20 cellular contexts compared by ENCODE assay signal in genomic region chr1:162733336-162733590, GRCh38. TPM values are rescaled to one million over a fixed set of nuclear protein-coding genes. Genes with fewer than 3 reads are reported as not detected.
DNase-seq lines count a peak whose midpoint lies in the region; ATAC-seq and TF ChIP-seq lines count a peak whose summit lies in the region.
"Had no signal": no experiment of that assay in that cellular context is flagged by ENCODE, and none has a peak within 500 bp of the region (broad histone marks: within the 10 kb centered on the region; RNA-seq: fewer than 3 reads in every experiment).

No MANE protein-coding gene starts in this region.

- H3K27ac Mint-ChIP-seq in osteocyte (ENCODE audit: unreplicated experiment): peak overlapping the region; percentile 71
- no peak overlapping the region for H3K27ac Mint-ChIP-seq in activated T-cell treated with anti-CD3 and anti-CD28 coated beads, Interleukin-2, amount 50 U/mL, for 72 hours
- H3K27ac Mint-ChIP-seq: B cell; T-helper 1 cell treated with Interleukin-12 subunit alpha and Interleukin-12 subunit beta and Interleukin-4 antibody, amounts not matched to agents 30 μg/mL and 1 μg/mL, for 36 hours had no signal

- ATAC-seq in gastroesophageal sphincter (no peak), upper lobe of right lung (no peak), GM21423 (IDR thresholded peaks at IDR 0.05; ENCODE audit: unreplicated experiment) (no peak), GM18861 (IDR thresholded peaks at IDR 0.05; ENCODE audit: unreplicated experiment) (no peak)
- ATAC-seq in activated T-cell treated with anti-CD3 and anti-CD28 coated beads, Interleukin-2, amount 50 U/mL, for 72 hours (replicated peaks in 1 of 2): no peak

- no peak overlapping the region for H3K4me3 ChIP-seq in gastroesophageal sphincter
- no peak overlapping the region for H3K4me3 ChIP-seq in upper lobe of right lung
- H3K4me3 ChIP-seq: gastrocnemius medialis, mucosa of descending colon had no signal

- DNase-seq in osteocyte (ENCODE audit: extremely low spot score, unreplicated experiment) (no peak), upper lobe of right lung (no peak)
- no peak for DNase-seq in activated T-cell treated with anti-CD3 and anti-CD28 coated beads, Interleukin-2, amount 50 U/mL, for 72 hours
- DNase-seq: activated CD4-positive, alpha-beta T cell treated with anti-CD3 and anti-CD28 coated beads, Interleukin-2, amount 50 U/mL, for 1 hour; activated CD8-positive, alpha-beta memory T cell treated with anti-CD3 and anti-CD28 coated beads, Interleukin-2, amount 50 U/mL, for 48 hours; activated effector memory CD4-positive, alpha-beta T cell treated with Interleukin-2 at 50 U/mL for 16 hours; Caco-2; gastrocnemius medialis; HCEC 1CT; KBM-7; NCI-H1694 treated with DMSO at 0.1 percent for 48 hours; NCI-H774; OCI-M1 had no signal

- intact Hi-C loops in upper lobe of right lung (cut with DNase I): no loop called here

- H3K36me3 ChIP-seq in gastroesophageal sphincter (no peaks in the 10 kb centered on the region), upper lobe of right lung (no peaks in the 10 kb centered on the region)
- H3K36me3 ChIP-seq: gastrocnemius medialis had no signal

- TF ChIP-seq POLR2A in gastroesophageal sphincter (IDR thresholded peaks at IDR 0.05): no peak

- TF ChIP-seq EP300 in gastroesophageal sphincter (IDR thresholded peaks at IDR 0.05): no peak

- H3K9me3 Mint-ChIP-seq in osteocyte (ENCODE audit: unreplicated experiment): no peaks in the 10 kb centered on the region
- no peaks in the 10 kb centered on the region for H3K9me3 Mint-ChIP-seq in activated T-cell treated with anti-CD3 and anti-CD28 coated beads, Interleukin-2, amount 50 U/mL, for 72 hours
- H3K9me3 Mint-ChIP-seq: T-helper 1 cell treated with Interleukin-12 subunit alpha and Interleukin-12 subunit beta and Interleukin-4 antibody, amounts not matched to agents 30 μg/mL and 1 μg/mL, for 36 hours had no signal

- H3K27me3 ChIP-seq in gastroesophageal sphincter: no peaks in the 10 kb centered on the region
- H3K27me3 ChIP-seq in upper lobe of right lung: no peaks in the 10 kb centered on the region
- H3K27me3 ChIP-seq: gastrocnemius medialis had no signal

- H3K27me3 Mint-ChIP-seq in osteocyte (ENCODE audit: unreplicated experiment): no peaks in the 10 kb centered on the region
- no peaks in the 10 kb centered on the region for H3K27me3 Mint-ChIP-seq in activated T-cell treated with anti-CD3 and anti-CD28 coated beads, Interleukin-2, amount 50 U/mL, for 72 hours (ENCODE audit: low read depth)

- no peaks in the 10 kb centered on the region for H3K9me3 ChIP-seq in gastroesophageal sphincter
- no peaks in the 10 kb centered on the region for H3K9me3 ChIP-seq in upper lobe of right lung
- H3K9me3 ChIP-seq: Caco-2, gastrocnemius medialis, mucosa of descending colon had no signal

- H3K4me1 ChIP-seq in gastroesophageal sphincter (peaks cover 13 to 64% (median 18%) of the 10 kb centered on the region in 3 donors), upper lobe of right lung (peaks cover 5% of the 10 kb centered on the region)
- H3K4me1 ChIP-seq: Caco-2 had no signal

- WGBS in gastroesophageal sphincter (ENCODE audit: low coverage in 1 of 2), 2 donors: 0 to 9% methylated on average over 1 of the region's 1 CpG

- H3K4me3 Mint-ChIP-seq in osteocyte (ENCODE audit: unreplicated experiment): no peak overlapping the region
- no peak overlapping the region for H3K4me3 Mint-ChIP-seq in activated T-cell treated with anti-CD3 and anti-CD28 coated beads, Interleukin-2, amount 50 U/mL, for 72 hours
- H3K4me3 Mint-ChIP-seq: B cell; T-helper 1 cell treated with Interleukin-12 subunit alpha and Interleukin-12 subunit beta and Interleukin-4 antibody, amounts not matched to agents 30 μg/mL and 1 μg/mL, for 36 hours had no signal

- H3K4me1 Mint-ChIP-seq in osteocyte (ENCODE audit: unreplicated experiment): peaks cover 16% of the 10 kb centered on the region
- H3K4me1 Mint-ChIP-seq in activated T-cell treated with anti-CD3 and anti-CD28 coated beads, Interleukin-2, amount 50 U/mL, for 72 hours (ENCODE audit: low read depth): no peaks in the 10 kb centered on the region
- H3K4me1 Mint-ChIP-seq: B cell had no signal

- H3K27ac ChIP-seq in angular gyrus (ENCODE audit: low read depth, low read length) (peak overlapping the region; percentile 22), gastroesophageal sphincter (peak overlapping the region; percentile 37 to 66 (median 58)), upper lobe of right lung (peak overlapping the region; percentile 26)

- TF ChIP-seq CTCF in gastroesophageal sphincter (IDR thresholded peaks at IDR 0.05) (no peak), osteocyte (IDR thresholded peaks at IDR 0.05) (no peak), upper lobe of right lung (IDR thresholded peaks at IDR 0.05) (no peak)

- H3K36me3 Mint-ChIP-seq in osteocyte (ENCODE audit: unreplicated experiment): peaks cover 14% of the 10 kb centered on the region
- H3K36me3 Mint-ChIP-seq in activated T-cell treated with anti-CD3 and anti-CD28 coated beads, Interleukin-2, amount 50 U/mL, for 72 hours (ENCODE audit: insufficient read depth in 2 of 2): no peaks in the 10 kb centered on the region

RNA-seq across cellular contexts. Expression of gene HSD17B7, which starts 57.2 kb away (rescaled TPM):
- total RNA-seq in gastroesophageal sphincter: 10 to 100 TPM in 2 of 4 donors, 1 to 10 TPM in 2; 6.8 to 11.3 (median 9.7) TPM
- total RNA-seq in osteocyte: 6.5 and 6.7 TPM in 2 replicates
- total RNA-seq in upper lobe of right lung: 31.6 TPM
- total RNA-seq in activated T-cell treated with anti-CD3 and anti-CD28 coated beads, Interleukin-2, amount 50 U/mL, for 72 hours: 10 to 100 TPM; 22.0 to 26.4 TPM
